Comparison of ENCODE assay signal across 24 cellular contexts in genomic region chr3:2847062-2847841, GRCh38.
A peak's percentile ranks its signal among the peaks of the same experiment; 100 is the strongest.
DNase-seq lines count a peak whose midpoint lies in the region; ATAC-seq, FAIRE-seq and TF ChIP-seq lines count a peak whose summit lies in the region.
"Had no signal": no experiment of that assay in that cellular context is flagged by ENCODE, and none has a peak within 500 bp of the region (broad histone marks: within the 10 kb centered on the region; RNA-seq: fewer than 3 reads in every experiment).

No MANE protein-coding gene starts in this region.

- CTCF ChIA-PET in HepG2 (lab: Yijun Ruan, JAX; ENCODE audit: low intra/inter-chr PET ratio, low total read pairs): no interaction called here
- CTCF ChIA-PET in activated naive CD4-positive, alpha-beta T cell treated with anti-CD3 and anti-CD28 coated beads, Interleukin-2, amount 10 ng/mL, durations not matched to agents 7 days and 5 days (lab: Charles Lee): interaction anchor here (0.6 kb wide), 1 partner anchor 155 kb away, joined by 3 read pairs; no protein-coding TSS in a partner anchor

- no peak overlapping the region for H2AK5ac ChIP-seq in mesenchymal stem cell (ENCODE audit: low read length, severe bottlenecking)

- TF ChIP-seq POLR2A in right lobe of liver (IDR thresholded peaks at IDR 0.05) (no peak), HepG2 (IDR thresholded peaks at IDR 0.05; ENCODE audit: insufficient read depth in 1 of 2, low read depth in 2 of 2, low read length in 2 of 2) (no peak)

- no peaks in the 10 kb centered on the region for H3K4me1 Mint-ChIP-seq in activated naive CD4-positive, alpha-beta T cell treated with anti-CD3 and anti-CD28 coated beads, Interleukin-2, amount 10 ng/mL, durations not matched to agents 7 days and 5 days

- no peak overlapping the region for H3K4me3 Mint-ChIP-seq in activated naive CD4-positive, alpha-beta T cell treated with anti-CD3 and anti-CD28 coated beads, Interleukin-2, amount 10 ng/mL, durations not matched to agents 7 days and 5 days
- H3K4me3 Mint-ChIP-seq: CD4-positive, alpha-beta memory T cell had no signal

- no peak overlapping the region for H2BK15ac ChIP-seq in mesenchymal stem cell (ENCODE audit: low read depth, poor library complexity, severe bottlenecking)

- peaks cover 0 to 13% (median 3%) of the 10 kb centered on the region in 4 donors for H3K4me1 ChIP-seq in right lobe of liver
- no peaks in the 10 kb centered on the region for H3K4me1 ChIP-seq in HepG2 (ENCODE audit: insufficient read depth, low read length)
- H3K4me1 ChIP-seq in mesenchymal stem cell (ENCODE audit: control insufficient read depth, insufficient read depth, low read depth, low read length): no peaks in the 10 kb centered on the region
- no peaks in the 10 kb centered on the region for H3K4me1 ChIP-seq in MM.1S (ENCODE audit: low read length)
- H3K4me1 ChIP-seq: A549, SJCRH30 had no signal

- no peak overlapping the region for H3K4me2 ChIP-seq in HepG2 (ENCODE audit: low read depth, low read length)
- H3K4me2 ChIP-seq in mesenchymal stem cell (ENCODE audit: low read length, poor library complexity, severe bottlenecking): no peak overlapping the region
- no peak overlapping the region for H3K4me2 ChIP-seq in MM.1S (ENCODE audit: low read depth, low read length)
- H3K4me2 ChIP-seq: A549; BLaER1 treated with 17β-estradiol and CSF1 and Interleukin-3, amounts not matched to agents 10 nM and 100 nM had no signal

- H4K8ac ChIP-seq in mesenchymal stem cell (ENCODE audit: low read length): no peak overlapping the region

- 10% methylated on average over 3 of the region's 3 CpGs for WGBS in right lobe of liver (ENCODE audit: insufficient coverage, low coverage, low lambda C conversion rate, missing lambda C conversion rate)
- 0% methylated on average over 3 of the region's 3 CpGs for WGBS in HepG2 (ENCODE audit: low lambda C conversion rate)
- WGBS in mesenchymal stem cell: 32% methylated on average over 3 of the region's 3 CpGs

- no peaks in the 10 kb centered on the region for H3F3A ChIP-seq in MM.1S (ENCODE audit: insufficient read depth, low read length)

- no peak overlapping the region for H3K27ac Mint-ChIP-seq in activated naive CD4-positive, alpha-beta T cell treated with anti-CD3 and anti-CD28 coated beads, Interleukin-2, amount 10 ng/mL, durations not matched to agents 7 days and 5 days
- H3K27ac Mint-ChIP-seq: CD4-positive, alpha-beta memory T cell had no signal

- BruUV-seq in HepG2 (replicated peaks; lab: Mats Ljungman, UMichigan): no TSS peak

- H4K20me1 ChIP-seq in HepG2 (ENCODE audit: insufficient read depth, low read length) (no peaks in the 10 kb centered on the region), MM.1S (ENCODE audit: insufficient read depth, low read length) (no peaks in the 10 kb centered on the region)
- H4K20me1 ChIP-seq: BLaER1 treated with 17β-estradiol and CSF1 and Interleukin-3, amounts not matched to agents 10 nM and 100 nM had no signal

- H3K36me3 ChIP-seq in right lobe of liver (no peaks in the 10 kb centered on the region), HepG2 (replicated peaks in 1 of 2; ENCODE audit: control insufficient read depth in 1 of 2, insufficient read depth in 2 of 2, low read length in 2 of 2) (no peaks in the 10 kb centered on the region), mesenchymal stem cell (ENCODE audit: control insufficient read depth in 1 of 2, insufficient read depth in 2 of 2, low read depth in 1 of 2, low read length in 2 of 2) (no peaks in the 10 kb centered on the region), MM.1S (replicated peaks; ENCODE audit: insufficient read depth, low read length) (no peaks in the 10 kb centered on the region)
- H3K36me3 ChIP-seq: BLaER1 treated with 17β-estradiol and CSF1 and Interleukin-3, amounts not matched to agents 10 nM and 100 nM; SJCRH30 had no signal

- H3K9ac ChIP-seq in HepG2 (ENCODE audit: insufficient read depth, low read depth, low read length): no peak overlapping the region
- peak overlapping the region; percentile 20 for H3K9ac ChIP-seq in mesenchymal stem cell (ENCODE audit: low read length)
- H3K9ac ChIP-seq in MM.1S (ENCODE audit: low read length): no peak overlapping the region
- H3K9ac ChIP-seq: BLaER1 treated with 17β-estradiol and CSF1 and Interleukin-3, amounts not matched to agents 10 nM and 100 nM; GM23248 had no signal

- no peak for FAIRE-seq in HepG2 (lab: Jason Lieb, UNC)
- FAIRE-seq: A549, G401.6, RCC 7860 had no signal

- TF ChIP-seq EP300 in HepG2 (IDR thresholded peaks at IDR 0.05; ENCODE audit: low read depth in 2 of 2, low read length in 2 of 2) (no peak), HepG2 (CRISPR knock-in tag; IDR thresholded peaks at IDR 0.05; ENCODE audit: borderline replicate concordance) (no peak)

- H3K9me3 ChIP-seq in right lobe of liver: no peaks in the 10 kb centered on the region
- H3K9me3 ChIP-seq in HepG2 (ENCODE audit: low read length): no peaks in the 10 kb centered on the region
- H3K9me3 ChIP-seq in mesenchymal stem cell (ENCODE audit: control insufficient read depth, low read length): no peaks in the 10 kb centered on the region
- H3K9me3 ChIP-seq in MM.1S (replicated peaks; ENCODE audit: insufficient read depth, low read length): no peaks in the 10 kb centered on the region
- H3K9me3 ChIP-seq: A549, SJCRH30 had no signal

- H3K18ac ChIP-seq in mesenchymal stem cell (ENCODE audit: low read depth in 1 of 2, low read length in 2 of 2): no peak overlapping the region

- DNase-seq in right lobe of liver (no peak), HepG2 (ENCODE audit: low spot score) (no peak), NCI-H2227 treated with DMSO at 0.1 percent for 48 hours (lab: John Stamatoyannopoulos, UW) (peak; percentile 66), mesenchymal stem cell (no peak), MM.1S (no peak), NCI-H2171 treated with DMSO at 0.1 percent for 48 hours (lab: John Stamatoyannopoulos, UW) (no peak)
- no peak for DNase-seq in activated naive CD4-positive, alpha-beta T cell treated with anti-CD3 and anti-CD28 coated beads, Interleukin-2, amount 10 ng/mL, durations not matched to agents 7 days and 5 days
- DNase-seq: AML-193; CD4-positive, alpha-beta memory T cell; COR-L47; GM23248; H7; Karpas-422; NCI-H1092 treated with DMSO at 0.1 percent for 48 hours; NCI-H1436 treated with DMSO at 0.1 percent for 48 hours; NCI-H2029; NCI-H524; NCI-H774; SJCRH30 had no signal

- TF ChIP-seq CTCF in right lobe of liver (IDR thresholded peaks at IDR 0.05) (no peak), HepG2 (CRISPR knock-in tag; IDR thresholded peaks at IDR 0.05) (no peak), MM.1S (IDR thresholded peaks at IDR 0.05; ENCODE audit: low read length) (no peak)

- H3K23ac ChIP-seq in mesenchymal stem cell (ENCODE audit: low read length in 2 of 2): no peak overlapping the region

- H3K27ac ChIP-seq in right lobe of liver: peak overlapping the region in 1 of 3 donors; percentile 11
- H3K27ac ChIP-seq in HepG2 (ENCODE audit: extremely low read length, insufficient read depth, low read length): no peak overlapping the region
- H3K27ac ChIP-seq in mesenchymal stem cell (ENCODE audit: low read length, poor library complexity, severe bottlenecking): no peak overlapping the region
- no peak overlapping the region for H3K27ac ChIP-seq in MM.1S (ENCODE audit: low read length)
- H3K27ac ChIP-seq: A549; BLaER1 treated with 17β-estradiol and CSF1 and Interleukin-3, amounts not matched to agents 10 nM and 100 nM; GM23248; HL-60; SJCRH30 had no signal

- H2BK120ac ChIP-seq in mesenchymal stem cell (ENCODE audit: low read depth, low read length): no peak overlapping the region

- TF ChIP-seq RAD21 in HepG2 (CRISPR knock-in tag; IDR thresholded peaks at IDR 0.05): no peak

- no peaks in the 10 kb centered on the region for H3K27me3 ChIP-seq in right lobe of liver
- no peaks in the 10 kb centered on the region; a peak in 1 of 5 replicates for H3K27me3 ChIP-seq in HepG2 (ENCODE audit: control insufficient read depth in 1 of 2, insufficient read depth in 2 of 2, low read length in 2 of 2)
- no peaks in the 10 kb centered on the region for H3K27me3 ChIP-seq in mesenchymal stem cell (ENCODE audit: control insufficient read depth in 1 of 2, insufficient read depth in 1 of 2, low read length in 2 of 2)
- H3K27me3 ChIP-seq in MM.1S (replicated peaks; ENCODE audit: insufficient read depth, low read length): no peaks in the 10 kb centered on the region
- H3K27me3 ChIP-seq: BLaER1 treated with 17β-estradiol and CSF1 and Interleukin-3, amounts not matched to agents 10 nM and 100 nM; SJCRH30 had no signal

- H3K14ac ChIP-seq in mesenchymal stem cell (ENCODE audit: low read length in 2 of 2): no peak overlapping the region

- POLR2A ChIA-PET in HepG2 (lab: Yijun Ruan, JAX): no interaction called here

- H4K91ac ChIP-seq in mesenchymal stem cell (ENCODE audit: low read length): no peak overlapping the region

- no peaks in the 10 kb centered on the region for H3K36me3 Mint-ChIP-seq in activated naive CD4-positive, alpha-beta T cell treated with anti-CD3 and anti-CD28 coated beads, Interleukin-2, amount 10 ng/mL, durations not matched to agents 7 days and 5 days
- H3K36me3 Mint-ChIP-seq: CD4-positive, alpha-beta memory T cell had no signal

- no peak overlapping the region for H2BK12ac ChIP-seq in mesenchymal stem cell (ENCODE audit: low read length in 2 of 2)

- H2AFZ ChIP-seq in HepG2 (ENCODE audit: low read length): no peak overlapping the region
- no peak overlapping the region for H2AFZ ChIP-seq in mesenchymal stem cell (ENCODE audit: low read depth, low read length)
- no peak overlapping the region for H2AFZ ChIP-seq in MM.1S (ENCODE audit: low read length)
- H2AFZ ChIP-seq: GM23248 had no signal

- H2BK5ac ChIP-seq in mesenchymal stem cell (ENCODE audit: low read depth, low read length, poor library complexity, severe bottlenecking): no peak overlapping the region

- H3K27me3 Mint-ChIP-seq in activated naive CD4-positive, alpha-beta T cell treated with anti-CD3 and anti-CD28 coated beads, Interleukin-2, amount 10 ng/mL, durations not matched to agents 7 days and 5 days: no peaks in the 10 kb centered on the region

- intact Hi-C loops in right lobe of liver (cut with DNase I): no loop called here
- intact Hi-C loops in HepG2 (cut with micrococcal nuclease; ENCODE audit: unreplicated experiment): no loop called here

- no peaks in the 10 kb centered on the region for H3K9me3 Mint-ChIP-seq in activated naive CD4-positive, alpha-beta T cell treated with anti-CD3 and anti-CD28 coated beads, Interleukin-2, amount 10 ng/mL, durations not matched to agents 7 days and 5 days

- no peaks in the 10 kb centered on the region for H3K79me2 ChIP-seq in HepG2 (ENCODE audit: insufficient read depth, low read length)
- no peaks in the 10 kb centered on the region for H3K79me2 ChIP-seq in MM.1S (ENCODE audit: low read length)

- H3K79me1 ChIP-seq in mesenchymal stem cell (replicated peaks; ENCODE audit: low read length, poor library complexity, severe bottlenecking): no peaks in the 10 kb centered on the region

- H3K4me3 ChIP-seq in right lobe of liver (no peak overlapping the region), HepG2 (replicated peaks in 1 of 3; ENCODE audit: insufficient read depth in 1 of 3, low read depth in 2 of 3, low read length in 3 of 3) (no peak overlapping the region), mesenchymal stem cell (ENCODE audit: insufficient read depth in 1 of 2, low read depth in 1 of 2, low read length in 2 of 2) (no peak overlapping the region), MM.1S (ENCODE audit: low read length) (no peak overlapping the region)
- H3K4me3 ChIP-seq: A549; BLaER1 treated with 17β-estradiol and CSF1 and Interleukin-3, amounts not matched to agents 10 nM and 100 nM; GM23248; SJCRH30 had no signal

- peak; percentile 42 to 72 (median 54) for ATAC-seq in right lobe of liver
- ATAC-seq in HepG2: no peak
- ATAC-seq: A549 had no signal

- in situ Hi-C loops in HepG2 (cut with HindIII; ENCODE audit: extremely low pct_ligation_motif_present, low pct_unique_long_range_greater_than_20kb): no loop called here

- no peaks in the 10 kb centered on the region for H3K9me2 ChIP-seq in MM.1S (replicated peaks; ENCODE audit: insufficient read depth, low read length)

- H3K4ac ChIP-seq in mesenchymal stem cell (ENCODE audit: low read depth in 1 of 2, low read length in 2 of 2): no peak overlapping the region
